ENCODE assay signal across 8 cellular contexts in genomic region chr17:75830168-75831031, GRCh38. TPM values are rescaled to one million over a fixed set of nuclear protein-coding genes. Genes with fewer than 3 reads are reported as not detected.
DNase-seq lines count a peak whose midpoint lies in the region; ATAC-seq, FAIRE-seq and TF ChIP-seq lines count a peak whose summit lies in the region.

No MANE protein-coding gene starts in this region.

- no peak overlapping the region for H3K27ac Mint-ChIP-seq in HFFc6

- CTCF ChIA-PET in A673 (lab: Charles Lee): interaction anchor here (0.6 to 1.0 kb wide), 4 partner anchors 8 to 77 kb away, joined by 3 to 7 read pairs (median 3); partner anchors contain the start of gene GALK1

- H3K36me3 Mint-ChIP-seq in HFFc6 (ENCODE audit: low read depth): no peaks in the 10 kb centered on the region
- H3K36me3 Mint-ChIP-seq in activated T-cell treated with anti-CD3 and anti-CD28 coated beads, Interleukin-2, amount 50 U/mL, for 4 hours (ENCODE audit: insufficient read depth): peaks cover 13% of the 10 kb centered on the region

- POLR2A ChIA-PET in A673 (lab: Charles Lee; ENCODE audit: low non-redundant PET): no interaction called here

- TF ChIP-seq CTCF in A673 (conservative IDR thresholded peaks at IDR 0.05; ENCODE audit: low read depth, low read length): peak; percentile 72
- peak; percentile 76 for TF ChIP-seq CTCF in HFFc6 (IDR thresholded peaks at IDR 0.05)

- TF ChIP-seq POLR2A in GM12892 (IDR thresholded peaks at IDR 0.05; ENCODE audit: low read depth, low read length): no peak

- no peak overlapping the region for H3K4me3 ChIP-seq in A673 (ENCODE audit: low read depth, low read length, poor library complexity, severe bottlenecking)

- H3K4me1 ChIP-seq in A673 (ENCODE audit: insufficient read depth, low read length, poor library complexity, severe bottlenecking): peaks cover 15% of the 10 kb centered on the region

- no peaks in the 10 kb centered on the region for H3K27me3 Mint-ChIP-seq in HFFc6 (ENCODE audit: insufficient read depth)
- H3K27me3 Mint-ChIP-seq in activated T-cell treated with anti-CD3 and anti-CD28 coated beads, Interleukin-2, amount 50 U/mL, for 4 hours (ENCODE audit: low read depth): no peaks in the 10 kb centered on the region

- no peaks in the 10 kb centered on the region for H3K9me3 ChIP-seq in A673 (ENCODE audit: low read depth, low read length, poor library complexity, severe bottlenecking)

- ATAC-seq in activated T-cell treated with anti-CD3 and anti-CD28 coated beads, Interleukin-2, amount 50 U/mL, for 4 hours: no peak
- no peak for ATAC-seq in GM18868 (IDR thresholded peaks at IDR 0.05; ENCODE audit: unreplicated experiment)
- ATAC-seq in GM18520 (IDR thresholded peaks at IDR 0.05; ENCODE audit: unreplicated experiment): no peak

- no peaks in the 10 kb centered on the region for H3K9me3 Mint-ChIP-seq in HFFc6
- no peaks in the 10 kb centered on the region for H3K9me3 Mint-ChIP-seq in activated T-cell treated with anti-CD3 and anti-CD28 coated beads, Interleukin-2, amount 50 U/mL, for 4 hours

- peaks cover 8% of the 10 kb centered on the region for H3K4me1 Mint-ChIP-seq in HFFc6 (ENCODE audit: low read depth)
- H3K4me1 Mint-ChIP-seq in activated T-cell treated with anti-CD3 and anti-CD28 coated beads, Interleukin-2, amount 50 U/mL, for 4 hours (ENCODE audit: low read depth): peaks cover 32% of the 10 kb centered on the region

- intact Hi-C loops in A673 (cut with micrococcal nuclease; ENCODE audit: unreplicated experiment): no loop called here

- FAIRE-seq in GM12892 (lab: Jason Lieb, UNC): no peak

- BruUV-seq in A673 (replicated peaks; lab: Mats Ljungman, UMichigan): no TSS peak

- DNase-seq in A673 (ENCODE audit: low spot score) (peak; percentile 35), HFFc6 (no peak), islet precursor cell (peak; percentile 87), 8988T (no peak), GM12892 (ENCODE audit: insufficient read length) (no peak)
- peak; percentile 38 for DNase-seq in activated T-cell treated with anti-CD3 and anti-CD28 coated beads, Interleukin-2, amount 50 U/mL, for 4 hours

- no peaks in the 10 kb centered on the region for H3K36me3 ChIP-seq in A673 (ENCODE audit: insufficient read depth, low read length, poor library complexity, severe bottlenecking)

- H3K4me3 Mint-ChIP-seq in HFFc6: no peak overlapping the region
- H3K4me3 Mint-ChIP-seq in activated T-cell treated with anti-CD3 and anti-CD28 coated beads, Interleukin-2, amount 50 U/mL, for 4 hours: no peak overlapping the region

- H3K27me3 ChIP-seq in A673 (replicated peaks; ENCODE audit: insufficient read depth, low read depth, low read length, poor library complexity): no peaks in the 10 kb centered on the region

- no peak overlapping the region for H3K27ac ChIP-seq in A673 (ENCODE audit: low read depth, low read length, poor library complexity, severe bottlenecking)

RNA-seq across cellular contexts. Expression of gene UNC13D, which starts 13.8 kb away (rescaled TPM):
- 0.37 and 2.2 TPM in 2 replicates for total RNA-seq in A673 (2021)
- under 1 TPM; 0.17 to 0.78 (median 0.24) TPM for total RNA-seq in HFFc6 (2021; fragmentation: NEBNext Ultra II Directional; extraction: Animal tissue kit (Norgen Biotek cat#: 25700))
- total RNA-seq in activated T-cell treated with anti-CD3 and anti-CD28 coated beads, Interleukin-2, amount 50 U/mL, for 4 hours: 100 to 1,000 TPM; 122 to 146 (median 124) TPM
- polyA plus RNA-seq in GM12892 (2012; ENCODE audit: missing spikeins): 18.6 TPM

RNA-seq across cellular contexts. Expression of gene WBP2, which starts 24.7 kb away (rescaled TPM):
- 70.3 and 87.5 TPM in 2 replicates for total RNA-seq in A673 (2021)
- total RNA-seq in HFFc6 (2021; fragmentation: NEBNext Ultra II Directional; extraction: Animal tissue kit (Norgen Biotek cat#: 25700)): 10 to 100 TPM; 51.4 to 65.5 (median 59.3) TPM
- 10 to 100 TPM; 31.0 to 47.8 (median 44.5) TPM for total RNA-seq in activated T-cell treated with anti-CD3 and anti-CD28 coated beads, Interleukin-2, amount 50 U/mL, for 4 hours
- 51.0 TPM for polyA plus RNA-seq in GM12892 (2012; ENCODE audit: missing spikeins)

RNA-seq across cellular contexts. Expression of gene UNK, which starts 45.8 kb away (rescaled TPM):
- 53.2 and 60.0 TPM in 2 replicates for total RNA-seq in A673 (2021)
- 10 to 100 TPM; 12.7 to 18.6 (median 16.2) TPM for total RNA-seq in HFFc6 (2021; fragmentation: NEBNext Ultra II Directional; extraction: Animal tissue kit (Norgen Biotek cat#: 25700))
- total RNA-seq in activated T-cell treated with anti-CD3 and anti-CD28 coated beads, Interleukin-2, amount 50 U/mL, for 4 hours: 10 to 100 TPM; 21.0 to 24.5 (median 22.6) TPM
- polyA plus RNA-seq in GM12892 (2012; ENCODE audit: missing spikeins): 26.4 TPM

RNA-seq across cellular contexts. Expression of gene TRIM47, which starts 48.0 kb away (rescaled TPM):
- 0.46 and 0.95 TPM in 2 replicates for total RNA-seq in A673 (2021)
- 1 to 10 TPM; 1.0 to 2.3 (median 1.5) TPM for total RNA-seq in HFFc6 (2021; fragmentation: NEBNext Ultra II Directional; extraction: Animal tissue kit (Norgen Biotek cat#: 25700))
- total RNA-seq in activated T-cell treated with anti-CD3 and anti-CD28 coated beads, Interleukin-2, amount 50 U/mL, for 4 hours: 10 to 100 TPM; 12.8 to 18.1 (median 14.5) TPM
- 1.3 TPM for polyA plus RNA-seq in GM12892 (2012; ENCODE audit: missing spikeins)

Comparison
In these comparisons a context has a peak if more than half of its experiments do, and no peak if none do; other contexts are left out.
1. DNase-seq: peak in A673 (single experiment), activated T-cell treated with anti-CD3 and anti-CD28 coated beads, Interleukin-2, amount 50 U/mL, for 4 hours (single experiment) and islet precursor cell (single experiment); none in HFFc6 (single experiment), 8988T (single experiment) and GM12892 (single experiment).
2. RNA of gene UNC13D, which starts 13.8 kb away (total RNA-seq): 122 to 146 TPM in activated T-cell treated with anti-CD3 and anti-CD28 coated beads, Interleukin-2, amount 50 U/mL, for 4 hours; 0.37 to 2.2 TPM in A673 and 0.17 to 0.78 TPM in HFFc6; every median in the first group is over 10 times any median in the second.